ENCODE assay signal across 17 cellular contexts in the genomic region with DNA sequence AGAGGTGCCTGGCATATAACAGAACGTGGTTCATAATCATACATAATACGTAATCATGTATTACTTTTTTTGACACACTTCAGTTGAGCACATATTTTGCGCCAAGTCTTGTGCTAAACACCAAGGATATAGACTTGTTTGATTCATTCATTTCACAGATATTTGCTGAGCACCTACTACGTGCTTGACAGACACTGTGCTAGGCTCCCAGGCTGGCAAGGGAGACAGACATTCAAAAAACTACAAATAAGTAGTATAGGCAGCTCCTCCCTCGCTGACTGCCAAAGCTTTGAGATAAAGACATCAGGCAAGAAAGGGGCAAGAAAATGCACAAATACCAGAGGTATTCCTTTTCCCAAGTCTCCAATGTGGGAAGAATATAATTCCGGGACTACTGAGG.
A peak's percentile ranks its signal among the peaks of the same experiment; 100 is the strongest.
DNase-seq lines count a peak whose midpoint lies in the region; ATAC-seq, FAIRE-seq and TF ChIP-seq lines count a peak whose summit lies in the region.
"Had no signal": no experiment of that assay in that cellular context is flagged by ENCODE, and none has a peak within 500 bp of the region (broad histone marks: within the 10 kb centered on the region; RNA-seq: fewer than 3 reads in every experiment).

No MANE protein-coding gene starts in this region.

- no peak overlapping the region for H3K27ac ChIP-seq in CD4-positive, CD25-positive, alpha-beta regulatory T cell (ENCODE audit: insufficient read depth, low read length, poor library complexity, severe bottlenecking)
- H3K27ac ChIP-seq in adrenal gland, result peak overlapping the region; percentile 61 to 96 (median 80)
- peak overlapping the region; percentile 60 to 71 for H3K27ac ChIP-seq in kidney (ENCODE audit: low read depth in 2 of 2, low read length in 2 of 2)
- H3K27ac ChIP-seq in psoas muscle, result peak overlapping the region; percentile 86
- H3K27ac ChIP-seq: cardiac muscle cell had no signal

- FAIRE-seq in kidney (lab: Jason Lieb, UNC), result no peak

- no peak for ATAC-seq in CD4-positive, CD25-positive, alpha-beta regulatory T cell (ENCODE audit: low read depth in 2 of 2)
- ATAC-seq in psoas muscle (no peak), HG03457 (IDR thresholded peaks at IDR 0.05; ENCODE audit: unreplicated experiment) (no peak)
- ATAC-seq: effector memory CD8-positive, alpha-beta T cell had no signal

- no peaks in the 10 kb centered on the region for H3K36me3 ChIP-seq in CD4-positive, CD25-positive, alpha-beta regulatory T cell (ENCODE audit: control insufficient read depth, insufficient read depth, low read length)
- H3K36me3 ChIP-seq in adrenal gland (replicated peaks in 1 of 2) (no peaks in the 10 kb centered on the region), kidney (ENCODE audit: control insufficient read depth in 1 of 2, insufficient read depth in 2 of 2, low read length in 2 of 2) (no peaks in the 10 kb centered on the region), psoas muscle (ENCODE audit: insufficient read depth in 1 of 2, low read depth in 1 of 2) (no peaks in the 10 kb centered on the region)
- H3K36me3 ChIP-seq: cardiac muscle cell, sigmoid colon, transverse colon had no signal

- H3K4me3 Mint-ChIP-seq in CD4-positive, CD25-positive, alpha-beta regulatory T cell, result no peak overlapping the region
- H3K4me3 Mint-ChIP-seq: activated naive CD4-positive, alpha-beta T cell treated with anti-CD3 and anti-CD28 coated beads, Interleukin-2, amount 50 U/mL, for 24 hours; effector memory CD8-positive, alpha-beta T cell had no signal

- no peaks in the 10 kb centered on the region for H3K36me3 Mint-ChIP-seq in CD4-positive, CD25-positive, alpha-beta regulatory T cell
- H3K36me3 Mint-ChIP-seq: activated naive CD4-positive, alpha-beta T cell treated with anti-CD3 and anti-CD28 coated beads, Interleukin-2, amount 50 U/mL, for 24 hours had no signal

- no peak for TF ChIP-seq CTCF in adrenal gland (IDR thresholded peaks at IDR 0.05)
- no peak for TF ChIP-seq CTCF in kidney (IDR thresholded peaks at IDR 0.05; ENCODE audit: borderline replicate concordance, extremely low read depth, insufficient read depth)
- TF ChIP-seq CTCF in psoas muscle (IDR thresholded peaks at IDR 0.05), result no peak

- H3K9me3 ChIP-seq in CD4-positive, CD25-positive, alpha-beta regulatory T cell (ENCODE audit: control insufficient read depth in 2 of 2, low read length in 2 of 2), result no peaks in the 10 kb centered on the region
- no peaks in the 10 kb centered on the region for H3K9me3 ChIP-seq in adrenal gland (replicated peaks in 1 of 3)
- H3K9me3 ChIP-seq in kidney (ENCODE audit: control insufficient read depth in 1 of 2, low read length in 2 of 2), result no peaks in the 10 kb centered on the region
- H3K9me3 ChIP-seq in psoas muscle, result no peaks in the 10 kb centered on the region
- H3K9me3 ChIP-seq: sigmoid colon, transverse colon had no signal

- H3K27me3 Mint-ChIP-seq in CD4-positive, CD25-positive, alpha-beta regulatory T cell, result peaks cover 6% of the 10 kb centered on the region
- H3K27me3 Mint-ChIP-seq: activated naive CD4-positive, alpha-beta T cell treated with anti-CD3 and anti-CD28 coated beads, Interleukin-2, amount 50 U/mL, for 24 hours had no signal

- no peak for DNase-seq in CD4-positive, CD25-positive, alpha-beta regulatory T cell
- DNase-seq in adrenal gland (no peak), kidney (no peak), psoas muscle (no peak), GM03348 (ENCODE audit: low spot score) (no peak), NCI-H748 (lab: John Stamatoyannopoulos, UW; ENCODE audit: unreplicated experiment) (no peak), NCI-H510A (lab: John Stamatoyannopoulos, UW) (no peak)
- DNase-seq: activated CD4-positive, alpha-beta T cell treated with anti-CD3 and anti-CD28 coated beads for 1 hour; effector memory CD8-positive, alpha-beta T cell; foreskin fibroblast; HCEC 1CT; NCI-H2081; sigmoid colon had no signal

- peaks cover 9% of the 10 kb centered on the region for H3K4me1 ChIP-seq in CD4-positive, CD25-positive, alpha-beta regulatory T cell (ENCODE audit: control insufficient read depth, insufficient read depth, low read length, poor library complexity, severe bottlenecking)
- H3K4me1 ChIP-seq in adrenal gland (replicated peaks in 1 of 2) (peaks cover 12 to 48% of the 10 kb centered on the region in 2 donors), kidney (ENCODE audit: control insufficient read depth in 1 of 2, insufficient read depth in 1 of 2, low read depth in 1 of 2, low read length in 2 of 2) (peaks cover 26 to 33% of the 10 kb centered on the region in 2 donors), psoas muscle (peaks cover 35% of the 10 kb centered on the region)

- H3K4me3 ChIP-seq in CD4-positive, CD25-positive, alpha-beta regulatory T cell (ENCODE audit: low read depth, low read length), result no peak overlapping the region
- H3K4me3 ChIP-seq in adrenal gland, result no peak overlapping the region
- no peak overlapping the region for H3K4me3 ChIP-seq in kidney (ENCODE audit: low read length in 2 of 2)
- no peak overlapping the region for H3K4me3 ChIP-seq in psoas muscle
- H3K4me3 ChIP-seq: cardiac muscle cell, sigmoid colon, transverse colon had no signal

- H3K27me3 ChIP-seq in CD4-positive, CD25-positive, alpha-beta regulatory T cell (ENCODE audit: control insufficient read depth, insufficient read depth, low read length), result no peaks in the 10 kb centered on the region
- H3K27me3 ChIP-seq in adrenal gland, result no peaks in the 10 kb centered on the region
- H3K27me3 ChIP-seq in psoas muscle (ENCODE audit: insufficient read depth in 3 of 3, low read length in 2 of 3), result no peaks in the 10 kb centered on the region
- H3K27me3 ChIP-seq: cardiac muscle cell, sigmoid colon, transverse colon had no signal

- peak overlapping the region in 1 of 2 donors; percentile 64 for H3K9ac ChIP-seq in kidney (ENCODE audit: low read length in 2 of 2)

- peak overlapping the region in 2 of 3 donors; percentile 1 to 2 for H3K27ac Mint-ChIP-seq in CD4-positive, CD25-positive, alpha-beta regulatory T cell
- H3K27ac Mint-ChIP-seq: activated naive CD4-positive, alpha-beta T cell treated with anti-CD3 and anti-CD28 coated beads, Interleukin-2, amount 50 U/mL, for 24 hours; effector memory CD8-positive, alpha-beta T cell had no signal

- 77 to 92% (median 83%) methylated on average over 6 of the region's 6 CpGs for WGBS in adrenal gland, 4 donors
- 76 to 94% (median 76%) methylated on average over 6 of the region's 6 CpGs for WGBS in psoas muscle, 3 donors

- TF ChIP-seq POLR2A in adrenal gland (IDR thresholded peaks at IDR 0.05), result no peak

- intact Hi-C loops in adrenal gland (cut with DNase I), result loop anchor here (5.0 to 10.0 kb wide), 2 partner anchors 127 to 141 kb away; no protein-coding TSS in a partner anchor
- intact Hi-C loops in kidney (cut with DNase I), result no loop called here
- intact Hi-C loops in psoas muscle (cut with DNase I), result loop anchor here (1.0 to 10.0 kb wide), 3 partner anchors 72 to 311 kb away; no protein-coding TSS in a partner anchor

- peaks cover 0 to 17% (median 9%) of the 10 kb centered on the region in 4 donors for H3K4me1 Mint-ChIP-seq in CD4-positive, CD25-positive, alpha-beta regulatory T cell
- H3K4me1 Mint-ChIP-seq: activated naive CD4-positive, alpha-beta T cell treated with anti-CD3 and anti-CD28 coated beads, Interleukin-2, amount 50 U/mL, for 24 hours had no signal

- H3K9me3 Mint-ChIP-seq in CD4-positive, CD25-positive, alpha-beta regulatory T cell, result peaks cover 0 to 3% (median 0%) of the 10 kb centered on the region in 7 donors
- H3K9me3 Mint-ChIP-seq: activated naive CD4-positive, alpha-beta T cell treated with anti-CD3 and anti-CD28 coated beads, Interleukin-2, amount 50 U/mL, for 24 hours; effector memory CD8-positive, alpha-beta T cell had no signal
